ENCODE assay signal across 2 cellular contexts in genomic region chr16:11843206-11843605, GRCh38.
TF ChIP-seq lines count a peak whose summit lies in the region.

No MANE protein-coding gene starts in this region.

TF ChIP-seq in HCT116, 20 proteins besides CTCF, POLR2A, EP300 and RAD21:
- TF ChIP-seq, protein P1, sequence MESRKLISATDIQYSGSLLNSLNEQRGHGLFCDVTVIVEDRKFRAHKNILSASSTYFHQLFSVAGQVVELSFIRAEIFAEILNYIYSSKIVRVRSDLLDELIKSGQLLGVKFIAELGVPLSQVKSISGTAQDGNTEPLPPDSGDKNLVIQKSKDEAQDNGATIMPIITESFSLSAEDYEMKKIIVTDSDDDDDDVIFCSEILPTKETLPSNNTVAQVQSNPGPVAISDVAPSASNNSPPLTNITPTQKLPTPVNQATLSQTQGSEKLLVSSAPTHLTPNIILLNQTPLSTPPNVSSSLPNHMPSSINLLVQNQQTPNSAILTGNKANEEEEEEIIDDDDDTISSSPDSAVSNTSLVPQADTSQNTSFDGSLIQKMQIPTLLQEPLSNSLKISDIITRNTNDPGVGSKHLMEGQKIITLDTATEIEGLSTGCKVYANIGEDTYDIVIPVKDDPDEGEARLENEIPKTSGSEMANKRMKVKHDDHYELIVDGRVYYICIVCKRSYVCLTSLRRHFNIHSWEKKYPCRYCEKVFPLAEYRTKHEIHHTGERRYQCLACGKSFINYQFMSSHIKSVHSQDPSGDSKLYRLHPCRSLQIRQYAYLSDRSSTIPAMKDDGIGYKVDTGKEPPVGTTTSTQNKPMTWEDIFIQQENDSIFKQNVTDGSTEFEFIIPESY (IDR thresholded peaks at IDR 0.05; ENCODE audit: extremely low read depth, insufficient replicate concordance, low read length) = no peak
- TF ChIP-seq ZFX (IDR thresholded peaks at IDR 0.05) = no peak
TF ChIP-seq in HCT116: peak in this region for 0.

TF ChIP-seq in H1, 55 proteins besides CTCF, POLR2A, EP300 and RAD21:
- TF ChIP-seq POLR2AphosphoS5 (IDR thresholded peaks at IDR 0.05; ENCODE audit: low read depth, low read length) (peak; percentile 36; the same call in 1 of the 2 replicates), TCF12 (IDR thresholded peaks at IDR 0.05; ENCODE audit: low read depth, low read length) (no peak)
